Comparison of ENCODE assay signal across 1 cellular context in the genomic region with DNA sequence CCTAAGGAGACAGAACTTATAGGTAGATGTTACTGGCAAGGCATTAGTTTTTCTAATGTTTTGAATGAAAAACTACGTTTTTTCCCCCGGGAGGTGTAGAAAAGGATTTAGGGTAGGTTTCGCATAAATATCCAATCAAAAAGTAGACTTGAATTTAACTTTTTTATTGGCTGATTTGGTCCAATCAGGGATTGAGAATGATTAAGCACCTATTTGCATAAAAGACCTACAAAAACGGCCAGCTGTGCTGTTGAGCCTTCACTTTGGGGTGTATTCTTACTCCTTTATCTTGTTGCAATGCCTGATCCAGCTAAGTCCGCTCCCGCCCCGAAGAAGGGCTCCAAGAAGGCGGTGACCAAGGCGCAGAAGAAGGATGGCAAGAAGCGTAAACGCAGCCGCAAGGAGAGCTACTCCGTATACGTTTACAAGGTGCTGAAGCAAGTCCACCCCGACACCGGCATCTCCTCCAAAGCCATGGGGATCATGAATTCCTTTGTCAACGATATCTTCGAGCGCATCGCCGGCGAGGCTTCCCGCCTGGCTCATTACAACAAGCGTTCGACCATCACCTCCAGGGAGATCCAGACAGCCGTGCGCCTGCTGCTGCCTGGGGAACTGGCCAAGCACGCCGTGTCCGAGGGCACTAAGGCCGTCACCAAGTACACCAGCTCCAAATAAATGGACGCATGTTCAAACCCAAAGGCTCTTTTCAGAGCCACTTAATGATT.
TF ChIP-seq lines count a peak whose summit lies in the region.

No MANE protein-coding gene starts in this region.

TF ChIP-seq in K562, 482 proteins besides CTCF, POLR2A, EP300 and RAD21 (continued from another document and continues in another):
- no peak for TF ChIP-seq NR0B1 (IDR thresholded peaks at IDR 0.05; ENCODE audit: partially characterized antibody)
- TF ChIP-seq PKNOX1 (IDR thresholded peaks at IDR 0.05), result no peak
- TF ChIP-seq POLR2B (IDR thresholded peaks at IDR 0.05; ENCODE audit: low read depth, partially characterized antibody), result peak; percentile 84
- TF ChIP-seq TFAM (CRISPR knock-in tag; conservative IDR thresholded peaks at IDR 0.05), result no peak
- TF ChIP-seq HLTF (IDR thresholded peaks at IDR 0.05), result no peak
- TF ChIP-seq BRF2 (IDR thresholded peaks at IDR 0.05; ENCODE audit: borderline replicate concordance, insufficient read depth, insufficient read length), result no peak
- no peak for TF ChIP-seq DDX20 (tag; IDR thresholded peaks at IDR 0.05; ENCODE audit: low read depth)
- TF ChIP-seq FUS (optimal IDR thresholded peaks at IDR 0.05; ENCODE audit: low read depth, low read length), result no peak
- TF ChIP-seq, protein P1, sequence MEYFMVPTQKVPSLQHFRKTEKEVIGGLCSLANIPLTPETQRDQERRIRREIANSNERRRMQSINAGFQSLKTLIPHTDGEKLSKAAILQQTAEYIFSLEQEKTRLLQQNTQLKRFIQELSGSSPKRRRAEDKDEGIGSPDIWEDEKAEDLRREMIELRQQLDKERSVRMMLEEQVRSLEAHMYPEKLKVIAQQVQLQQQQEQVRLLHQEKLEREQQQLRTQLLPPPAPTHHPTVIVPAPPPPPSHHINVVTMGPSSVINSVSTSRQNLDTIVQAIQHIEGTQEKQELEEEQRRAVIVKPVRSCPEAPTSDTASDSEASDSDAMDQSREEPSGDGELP (CRISPR knock-in tag; IDR thresholded peaks at IDR 0.05; ENCODE audit: borderline replicate concordance), result peak; percentile 94
- no peak for TF ChIP-seq RHOXF2B (CRISPR knock-in tag; conservative IDR thresholded peaks at IDR 0.05)
- no peak for TF ChIP-seq ZNF253 (CRISPR knock-in tag; conservative IDR thresholded peaks at IDR 0.05)
- no peak for TF ChIP-seq NCOA2 (IDR thresholded peaks at IDR 0.05; ENCODE audit: partially characterized antibody in 2 of 2)
- no peak for TF ChIP-seq ZNF23 (CRISPR knock-in tag; IDR thresholded peaks at IDR 0.05)
- TF ChIP-seq KDM4B (IDR thresholded peaks at IDR 0.05; ENCODE audit: borderline replicate concordance in 2 of 2, low read depth in 1 of 2), result no peak
- no peak for TF ChIP-seq STAT5A (IDR thresholded peaks at IDR 0.05; ENCODE audit: borderline replicate concordance, low read length)
- peak; percentile 68 to 92; a peak in 2 of 4 replicates for TF ChIP-seq UBTF (IDR thresholded peaks at IDR 0.05; ENCODE audit: borderline replicate concordance in 1 of 2, low read depth in 2 of 2, low read length in 2 of 2)
- TF ChIP-seq, protein P2, sequence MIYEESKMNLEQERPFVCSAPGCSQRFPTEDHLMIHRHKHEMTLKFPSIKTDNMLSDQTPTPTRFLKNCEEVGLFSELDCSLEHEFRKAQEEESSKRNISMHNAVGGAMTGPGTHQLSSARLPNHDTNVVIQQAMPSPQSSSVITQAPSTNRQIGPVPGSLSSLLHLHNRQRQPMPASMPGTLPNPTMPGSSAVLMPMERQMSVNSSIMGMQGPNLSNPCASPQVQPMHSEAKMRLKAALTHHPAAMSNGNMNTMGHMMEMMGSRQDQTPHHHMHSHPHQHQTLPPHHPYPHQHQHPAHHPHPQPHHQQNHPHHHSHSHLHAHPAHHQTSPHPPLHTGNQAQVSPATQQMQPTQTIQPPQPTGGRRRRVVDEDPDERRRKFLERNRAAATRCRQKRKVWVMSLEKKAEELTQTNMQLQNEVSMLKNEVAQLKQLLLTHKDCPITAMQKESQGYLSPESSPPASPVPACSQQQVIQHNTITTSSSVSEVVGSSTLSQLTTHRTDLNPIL (CRISPR knock-in tag; IDR thresholded peaks at IDR 0.05), result no peak
- TF ChIP-seq SMAD4 (CRISPR knock-in tag; conservative IDR thresholded peaks at IDR 0.05), result no peak
- peak in 1 of 2 experiments; percentile 11; a peak in 2 of 4 replicates for TF ChIP-seq SIN3A (IDR thresholded peaks at IDR 0.05; ENCODE audit: borderline replicate concordance in 2 of 2, control insufficient read depth in 1 of 2, low read depth in 2 of 2, low read length in 2 of 2)
- TF ChIP-seq, protein P3, sequence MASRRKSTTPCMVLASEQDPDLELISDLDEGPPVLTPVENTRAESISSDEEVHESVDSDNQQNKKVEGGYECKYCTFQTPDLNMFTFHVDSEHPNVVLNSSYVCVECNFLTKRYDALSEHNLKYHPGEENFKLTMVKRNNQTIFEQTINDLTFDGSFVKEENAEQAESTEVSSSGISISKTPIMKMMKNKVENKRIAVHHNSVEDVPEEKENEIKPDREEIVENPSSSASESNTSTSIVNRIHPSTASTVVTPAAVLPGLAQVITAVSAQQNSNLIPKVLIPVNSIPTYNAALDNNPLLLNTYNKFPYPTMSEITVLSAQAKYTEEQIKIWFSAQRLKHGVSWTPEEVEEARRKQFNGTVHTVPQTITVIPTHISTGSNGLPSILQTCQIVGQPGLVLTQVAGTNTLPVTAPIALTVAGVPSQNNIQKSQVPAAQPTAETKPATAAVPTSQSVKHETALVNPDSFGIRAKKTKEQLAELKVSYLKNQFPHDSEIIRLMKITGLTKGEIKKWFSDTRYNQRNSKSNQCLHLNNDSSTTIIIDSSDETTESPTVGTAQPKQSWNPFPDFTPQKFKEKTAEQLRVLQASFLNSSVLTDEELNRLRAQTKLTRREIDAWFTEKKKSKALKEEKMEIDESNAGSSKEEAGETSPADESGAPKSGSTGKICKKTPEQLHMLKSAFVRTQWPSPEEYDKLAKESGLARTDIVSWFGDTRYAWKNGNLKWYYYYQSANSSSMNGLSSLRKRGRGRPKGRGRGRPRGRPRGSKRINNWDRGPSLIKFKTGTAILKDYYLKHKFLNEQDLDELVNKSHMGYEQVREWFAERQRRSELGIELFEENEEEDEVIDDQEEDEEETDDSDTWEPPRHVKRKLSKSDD (conservative IDR thresholded peaks at IDR 0.05; ENCODE audit: low read length), result no peak
- peak; percentile 32 for TF ChIP-seq ASH1L (IDR thresholded peaks at IDR 0.05; ENCODE audit: borderline replicate concordance, low read depth, partially characterized antibody)
- no peak for TF ChIP-seq CAMTA2 (CRISPR knock-in tag; conservative IDR thresholded peaks at IDR 0.05)
- TF ChIP-seq, protein P4, sequence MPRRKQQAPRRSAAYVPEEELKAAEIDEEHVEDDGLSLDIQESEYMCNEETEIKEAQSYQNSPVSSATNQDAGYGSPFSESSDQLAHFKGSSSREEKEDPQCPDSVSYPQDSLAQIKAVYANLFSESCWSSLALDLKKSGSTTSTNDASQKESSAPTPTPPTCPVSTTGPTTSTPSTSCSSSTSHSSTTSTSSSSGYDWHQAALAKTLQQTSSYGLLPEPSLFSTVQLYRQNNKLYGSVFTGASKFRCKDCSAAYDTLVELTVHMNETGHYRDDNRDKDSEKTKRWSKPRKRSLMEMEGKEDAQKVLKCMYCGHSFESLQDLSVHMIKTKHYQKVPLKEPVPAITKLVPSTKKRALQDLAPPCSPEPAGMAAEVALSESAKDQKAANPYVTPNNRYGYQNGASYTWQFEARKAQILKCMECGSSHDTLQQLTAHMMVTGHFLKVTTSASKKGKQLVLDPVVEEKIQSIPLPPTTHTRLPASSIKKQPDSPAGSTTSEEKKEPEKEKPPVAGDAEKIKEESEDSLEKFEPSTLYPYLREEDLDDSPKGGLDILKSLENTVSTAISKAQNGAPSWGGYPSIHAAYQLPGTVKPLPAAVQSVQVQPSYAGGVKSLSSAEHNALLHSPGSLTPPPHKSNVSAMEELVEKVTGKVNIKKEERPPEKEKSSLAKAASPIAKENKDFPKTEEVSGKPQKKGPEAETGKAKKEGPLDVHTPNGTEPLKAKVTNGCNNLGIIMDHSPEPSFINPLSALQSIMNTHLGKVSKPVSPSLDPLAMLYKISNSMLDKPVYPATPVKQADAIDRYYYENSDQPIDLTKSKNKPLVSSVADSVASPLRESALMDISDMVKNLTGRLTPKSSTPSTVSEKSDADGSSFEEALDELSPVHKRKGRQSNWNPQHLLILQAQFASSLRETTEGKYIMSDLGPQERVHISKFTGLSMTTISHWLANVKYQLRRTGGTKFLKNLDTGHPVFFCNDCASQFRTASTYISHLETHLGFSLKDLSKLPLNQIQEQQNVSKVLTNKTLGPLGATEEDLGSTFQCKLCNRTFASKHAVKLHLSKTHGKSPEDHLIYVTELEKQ (CRISPR knock-in tag; IDR thresholded peaks at IDR 0.05), result no peak
- 0 out of 2 replicates have a peak, but pooled peaks have one; percentile 17 for TF ChIP-seq SMARCE1 (IDR thresholded peaks at IDR 0.05)
- TF ChIP-seq XRCC4 (IDR thresholded peaks at IDR 0.05; ENCODE audit: extremely low read depth, insufficient read depth, insufficient read length), result no peak
- no peak for TF ChIP-seq ZBTB12 (CRISPR knock-in tag; IDR thresholded peaks at IDR 0.05)
- no peak for TF ChIP-seq SRSF3 (IDR thresholded peaks at IDR 0.05; ENCODE audit: insufficient read depth, low read length)
- TF ChIP-seq POLR2H (tag; IDR thresholded peaks at IDR 0.05; ENCODE audit: low read depth), result peak; percentile 95
- 0 out of 2 replicates have a peak, but pooled peaks have one; percentile 17 for TF ChIP-seq MXI1 (IDR thresholded peaks at IDR 0.05; ENCODE audit: low read depth, low read length)
- no peak for TF ChIP-seq CREB1 (IDR thresholded peaks at IDR 0.05)
- TF ChIP-seq CREB1 (CRISPR knock-in tag; IDR thresholded peaks at IDR 0.05), result peak; percentile 54; the same call in 1 of the 2 replicates
- no peak for TF ChIP-seq HIVEP1 (CRISPR knock-in tag; IDR thresholded peaks at IDR 0.05)
- TF ChIP-seq ZNF217 (CRISPR knock-in tag; IDR thresholded peaks at IDR 0.05), result no peak
- no peak for TF ChIP-seq TGIF2 (CRISPR knock-in tag; IDR thresholded peaks at IDR 0.05)
- 0 out of 2 replicates have a peak, but pooled peaks have one; percentile 49 for TF ChIP-seq ZNF24 (IDR thresholded peaks at IDR 0.05)
- no peak for TF ChIP-seq ZNF384 (IDR thresholded peaks at IDR 0.05; ENCODE audit: low read depth, low read length)
- no peak; the same call in 1 of the 2 replicates for TF ChIP-seq GTF2E2 (tag; IDR thresholded peaks at IDR 0.05)
- no peak for TF ChIP-seq MTA1 (IDR thresholded peaks at IDR 0.05; ENCODE audit: borderline replicate concordance)
